2 cellular contexts compared by ENCODE assay signal in genomic region chr17:49076575-49077384, GRCh38.
TF ChIP-seq lines count a peak whose summit lies in the region.

No MANE protein-coding gene starts in this region.

TF ChIP-seq in SK-N-SH, 30 proteins besides CTCF, POLR2A, EP300 and RAD21 (continued from another document and continues in another):
- no peak for TF ChIP-seq IRF3 (IDR thresholded peaks at IDR 0.05; ENCODE audit: low read depth, low read length)
- no peak for TF ChIP-seq TEAD4 (IDR thresholded peaks at IDR 0.05; ENCODE audit: borderline replicate concordance, insufficient read depth)
- TF ChIP-seq REST (IDR thresholded peaks at IDR 0.05; ENCODE audit: low read depth, low read length): no peak
- no peak for TF ChIP-seq MAX (IDR thresholded peaks at IDR 0.05; ENCODE audit: low read depth)
- peak; percentile 48; the same call in 1 of the 2 replicates for TF ChIP-seq ELF1 (IDR thresholded peaks at IDR 0.05)
- TF ChIP-seq POLR2AphosphoS5 (IDR thresholded peaks at IDR 0.05; ENCODE audit: low read depth, low read length): no peak
- TF ChIP-seq JUND (IDR thresholded peaks at IDR 0.05): 0 out of 2 replicates have a peak, but pooled peaks have one; percentile 33
- TF ChIP-seq GATA2 (CRISPR knock-in tag; IDR thresholded peaks at IDR 0.05): no peak
- no peak for TF ChIP-seq USF1 (IDR thresholded peaks at IDR 0.05; ENCODE audit: borderline replicate concordance, low read depth)
- no peak for TF ChIP-seq SMC3 (IDR thresholded peaks at IDR 0.05; ENCODE audit: low read depth, low read length)
- TF ChIP-seq RCOR1 (IDR thresholded peaks at IDR 0.05; ENCODE audit: low read length): no peak
- no peak for TF ChIP-seq ZBTB33 (IDR thresholded peaks at IDR 0.05; ENCODE audit: borderline replicate concordance, low read depth)
- no peak for TF ChIP-seq EZH2phosphoT487 (IDR thresholded peaks at IDR 0.05; ENCODE audit: borderline replicate concordance, low read depth)
- no peak for TF ChIP-seq MXI1 (IDR thresholded peaks at IDR 0.05; ENCODE audit: low read depth, low read length)
- TF ChIP-seq GABPA (IDR thresholded peaks at IDR 0.05; ENCODE audit: low read depth): no peak
- TF ChIP-seq TCF12 (IDR thresholded peaks at IDR 0.05): peak; percentile 32; the same call in 1 of the 2 replicates
- TF ChIP-seq RXRA (IDR thresholded peaks at IDR 0.05; ENCODE audit: borderline replicate concordance, low read depth): no peak
- no peak for TF ChIP-seq FOXJ3 (CRISPR knock-in tag; IDR thresholded peaks at IDR 0.05)
- no peak for TF ChIP-seq TAF1 (IDR thresholded peaks at IDR 0.05; ENCODE audit: borderline replicate concordance, low read depth, low read length)
- TF ChIP-seq FOSL2 (IDR thresholded peaks at IDR 0.05; ENCODE audit: borderline replicate concordance, low read depth): peak; percentile 24; the same call in 1 of the 2 replicates
- TF ChIP-seq RFX5 (IDR thresholded peaks at IDR 0.05; ENCODE audit: low read length): no peak
- TF ChIP-seq MEF2A (IDR thresholded peaks at IDR 0.05; ENCODE audit: borderline replicate concordance, low read depth): no peak
- no peak for TF ChIP-seq CHD2 (IDR thresholded peaks at IDR 0.05; ENCODE audit: low read length, partially characterized antibody)
- no peak for TF ChIP-seq NRF1 (IDR thresholded peaks at IDR 0.05; ENCODE audit: low read depth, low read length)
- no peak for TF ChIP-seq FOXM1 (IDR thresholded peaks at IDR 0.05; ENCODE audit: low read depth)
- no peak for TF ChIP-seq YY1 (IDR thresholded peaks at IDR 0.05; ENCODE audit: low read depth)
- no peak for TF ChIP-seq SIN3A (IDR thresholded peaks at IDR 0.05; ENCODE audit: borderline replicate concordance, low read depth, low read length)

TF ChIP-seq in SK-N-SH treated with all-trans-retinoic acid at 6 μM for 48 hours, 23 proteins besides CTCF, POLR2A, EP300 and RAD21 (continued from another document):
- TF ChIP-seq TSHZ2 (CRISPR knock-in tag; IDR thresholded peaks at IDR 0.05) (no peak), TOX (CRISPR knock-in tag; IDR thresholded peaks at IDR 0.05; ENCODE audit: borderline replicate concordance) (no peak), ISL1 (CRISPR knock-in tag; IDR thresholded peaks at IDR 0.05) (no peak), ESRRG (CRISPR knock-in tag; IDR thresholded peaks at IDR 0.05) (no peak), PPARA (CRISPR knock-in tag; IDR thresholded peaks at IDR 0.05; ENCODE audit: borderline replicate concordance) (no peak), CREB5 (CRISPR knock-in tag; IDR thresholded peaks at IDR 0.05; ENCODE audit: low read depth) (no peak), BACH2 (CRISPR knock-in tag; IDR thresholded peaks at IDR 0.05; ENCODE audit: borderline replicate concordance) (no peak), GLIS3 (CRISPR knock-in tag; IDR thresholded peaks at IDR 0.05) (no peak), ZFP3 (CRISPR knock-in tag; IDR thresholded peaks at IDR 0.05) (no peak), OSR1 (CRISPR knock-in tag; IDR thresholded peaks at IDR 0.05) (no peak), ZNF70 (CRISPR knock-in tag; IDR thresholded peaks at IDR 0.05) (no peak), CSRNP3 (CRISPR knock-in tag; IDR thresholded peaks at IDR 0.05) (no peak), ZC3H10 (CRISPR knock-in tag; IDR thresholded peaks at IDR 0.05) (no peak), ZFP30 (CRISPR knock-in tag; IDR thresholded peaks at IDR 0.05) (no peak)
TF ChIP-seq in SK-N-SH treated with all-trans-retinoic acid at 6 μM for 48 hours: peak in this region for 0.
